11 cellular contexts compared by ENCODE assay signal in genomic region chr1:24640288-24640687, GRCh38. TPM values are rescaled to one million over a fixed set of nuclear protein-coding genes. Genes with fewer than 3 reads are reported as not detected.
DNase-seq lines count a peak whose midpoint lies in the region; ATAC-seq and TF ChIP-seq lines count a peak whose summit lies in the region.
"Had no signal": no experiment of that assay in that cellular context is flagged by ENCODE, and none has a peak within 500 bp of the region (broad histone marks: within the 10 kb centered on the region; RNA-seq: fewer than 3 reads in every experiment).

No MANE protein-coding gene starts in this region.

- no peak for TF ChIP-seq CTCF in fibroblast of mammary gland (conservative IDR thresholded peaks at IDR 0.05; ENCODE audit: control insufficient read depth, insufficient read depth, low read depth, low read length)

- H3K4me3 ChIP-seq in fibroblast of mammary gland (ENCODE audit: control insufficient read depth, low read depth, low read length): no peak overlapping the region

- peaks cover 14% of the 10 kb centered on the region for H3K36me3 Mint-ChIP-seq in activated naive CD8-positive, alpha-beta T cell treated with anti-CD3 and anti-CD28 coated beads for 36 hours
- H3K36me3 Mint-ChIP-seq in activated naive CD8-positive, alpha-beta T cell treated with anti-CD3 and anti-CD28 coated beads, Interleukin-2, amount 50 U/mL, for 24 hours (ENCODE audit: low read depth): peaks cover 15% of the 10 kb centered on the region

- H3K27ac Mint-ChIP-seq in activated naive CD8-positive, alpha-beta T cell treated with anti-CD3 and anti-CD28 coated beads for 36 hours: peak overlapping the region; percentile 96
- H3K27ac Mint-ChIP-seq in activated naive CD8-positive, alpha-beta T cell treated with anti-CD3 and anti-CD28 coated beads, Interleukin-2, amount 50 U/mL, for 24 hours: no peak overlapping the region

- H3K27me3 Mint-ChIP-seq in activated naive CD8-positive, alpha-beta T cell treated with anti-CD3 and anti-CD28 coated beads for 36 hours: no peaks in the 10 kb centered on the region
- H3K27me3 Mint-ChIP-seq in activated naive CD8-positive, alpha-beta T cell treated with anti-CD3 and anti-CD28 coated beads, Interleukin-2, amount 50 U/mL, for 24 hours: no peaks in the 10 kb centered on the region

- H3K4me1 Mint-ChIP-seq in activated naive CD8-positive, alpha-beta T cell treated with anti-CD3 and anti-CD28 coated beads for 36 hours: peaks cover 33% of the 10 kb centered on the region
- H3K4me1 Mint-ChIP-seq in activated naive CD8-positive, alpha-beta T cell treated with anti-CD3 and anti-CD28 coated beads, Interleukin-2, amount 50 U/mL, for 24 hours: peaks cover 39% of the 10 kb centered on the region

- no peak for ATAC-seq in activated naive CD8-positive, alpha-beta T cell treated with anti-CD3 and anti-CD28 coated beads, Interleukin-2, amount 50 U/mL, for 24 hours
- ATAC-seq in HG02610 (IDR thresholded peaks at IDR 0.05; ENCODE audit: unreplicated experiment): no peak

- H3K4me3 Mint-ChIP-seq in activated naive CD8-positive, alpha-beta T cell treated with anti-CD3 and anti-CD28 coated beads for 36 hours: no peak overlapping the region
- H3K4me3 Mint-ChIP-seq in activated naive CD8-positive, alpha-beta T cell treated with anti-CD3 and anti-CD28 coated beads, Interleukin-2, amount 50 U/mL, for 24 hours: no peak overlapping the region
- H3K4me3 Mint-ChIP-seq: CD14-positive monocyte had no signal

- DNase-seq in activated naive CD8-positive, alpha-beta T cell treated with anti-CD3 and anti-CD28 coated beads for 36 hours: no peak
- no peak for DNase-seq in activated naive CD8-positive, alpha-beta T cell treated with anti-CD3 and anti-CD28 coated beads, Interleukin-2, amount 50 U/mL, for 24 hours
- DNase-seq in RPMI7951 (ENCODE audit: low read depth) (peak; percentile 11), fibroblast of mammary gland (ENCODE audit: low read depth) (peak; percentile 40), NAMALWA (ENCODE audit: low spot score) (no peak)
- no peak for DNase-seq in effector CD4-positive, alpha-beta T cell
- DNase-seq: NCI-H1694, OCI-M1 had no signal

- peak overlapping the region; percentile 67 for H3K27ac ChIP-seq in temporal lobe (ENCODE audit: low read depth, low read length)

- H3K9me3 Mint-ChIP-seq in activated naive CD8-positive, alpha-beta T cell treated with anti-CD3 and anti-CD28 coated beads for 36 hours: no peaks in the 10 kb centered on the region
- H3K9me3 Mint-ChIP-seq in activated naive CD8-positive, alpha-beta T cell treated with anti-CD3 and anti-CD28 coated beads, Interleukin-2, amount 50 U/mL, for 24 hours: no peaks in the 10 kb centered on the region

RNA-seq across cellular contexts. Expression of gene SRRM1, which starts 2.8 kb away (rescaled TPM):
- 100 to 1,000 TPM; 294 TPM for total RNA-seq in activated naive CD8-positive, alpha-beta T cell treated with anti-CD3 and anti-CD28 coated beads for 36 hours
- 31.9 and 50.0 TPM in 2 replicates for total RNA-seq in RPMI7951 (2014; rRNA removed; shearing (Covaris generic))
- total RNA-seq in temporal lobe: 38.8 TPM

Comparison
In these comparisons a context has a peak if more than half of its experiments do, and no peak if none do; other contexts are left out.
1. DNase-seq: peak in RPMI7951 (single experiment) and fibroblast of mammary gland (single experiment); none in activated naive CD8-positive, alpha-beta T cell treated with anti-CD3 and anti-CD28 coated beads for 36 hours (single experiment), activated naive CD8-positive, alpha-beta T cell treated with anti-CD3 and anti-CD28 coated beads, Interleukin-2, amount 50 U/mL, for 24 hours (single experiment), NAMALWA (single experiment) and effector CD4-positive, alpha-beta T cell (single experiment).